8 cellular contexts compared by ENCODE assay signal in genomic region chr1:43549921-43550597, GRCh38. TPM values are rescaled to one million over a fixed set of nuclear protein-coding genes. Genes with fewer than 3 reads are reported as not detected.
A peak's percentile ranks its signal among the peaks of the same experiment; 100 is the strongest.
DNase-seq lines count a peak whose midpoint lies in the region; ATAC-seq and TF ChIP-seq lines count a peak whose summit lies in the region.

No MANE protein-coding gene starts in this region.

- no peak for TF ChIP-seq CTCF in heart left ventricle (IDR thresholded peaks at IDR 0.05)
- no peak for TF ChIP-seq CTCF in right atrium auricular region (IDR thresholded peaks at IDR 0.05)

- intact Hi-C loops in heart left ventricle (cut with DNase I), result no loop called here

- H3K9me3 ChIP-seq in heart left ventricle (no peaks in the 10 kb centered on the region), right atrium auricular region (no peaks in the 10 kb centered on the region), subcutaneous abdominal adipose tissue (ENCODE audit: control insufficient read depth in 5 of 5, low read length in 5 of 5) (no peaks in the 10 kb centered on the region)

- TF ChIP-seq POLR2A in heart left ventricle (IDR thresholded peaks at IDR 0.05), result no peak

- H3K27me3 ChIP-seq in heart left ventricle (no peaks in the 10 kb centered on the region), right atrium auricular region (no peaks in the 10 kb centered on the region), subcutaneous abdominal adipose tissue (ENCODE audit: control insufficient read depth in 5 of 5, insufficient read depth in 4 of 5, low read length in 5 of 5) (no peaks in the 10 kb centered on the region)

- peak overlapping the region in 1 of 5 donors; percentile 35 for H3K9ac ChIP-seq in subcutaneous abdominal adipose tissue (ENCODE audit: low read length in 5 of 5)

- peak in 3 of 4 donors; percentile 29 to 66 (median 42) for ATAC-seq in heart left ventricle
- no peak for ATAC-seq in HG02852 (IDR thresholded peaks at IDR 0.05; ENCODE audit: unreplicated experiment)
- ATAC-seq in HG03045 (IDR thresholded peaks at IDR 0.05; ENCODE audit: unreplicated experiment), result no peak

- H3K36me3 ChIP-seq in heart left ventricle, result no peaks in the 10 kb centered on the region
- no peaks in the 10 kb centered on the region for H3K36me3 ChIP-seq in right atrium auricular region
- peaks cover 0 to 23% (median 11%) of the 10 kb centered on the region in 5 donors for H3K36me3 ChIP-seq in subcutaneous abdominal adipose tissue (ENCODE audit: control insufficient read depth in 5 of 5, insufficient read depth in 5 of 5, low read length in 5 of 5)

- H3K27me3 Mint-ChIP-seq in immature natural killer cell (ENCODE audit: low read depth in 3 of 3), result peaks cover 2 to 11% (median 2%) of the 10 kb centered on the region in 3 donors

- H3K4me1 Mint-ChIP-seq in immature natural killer cell, result peaks cover 2 to 8% of the 10 kb centered on the region in 2 donors

- DNase-seq in heart left ventricle (peak in 3 of 5 donors; percentile 32 to 59 (median 36)), right atrium auricular region (ENCODE audit: low spot score) (no peak), immature natural killer cell (no peak), inferior parietal cortex (ENCODE audit: extremely low spot score) (no peak)
- DNase-seq in activated T-cell treated with anti-CD3 and anti-CD28 coated beads, Interleukin-2, amount 50 U/mL, for 48 hours, result peak; percentile 37 to 54

- H3K27ac ChIP-seq in heart left ventricle (peak overlapping the region in 2 of 12 donors; percentile 5 to 50), right atrium auricular region (no peak overlapping the region), subcutaneous abdominal adipose tissue (ENCODE audit: low read depth, low read length) (peak overlapping the region; percentile 78)

- no peaks in the 10 kb centered on the region for H3K36me3 Mint-ChIP-seq in immature natural killer cell

- peak overlapping the region; percentile 5 to 71 (median 34) for H3K4me3 Mint-ChIP-seq in immature natural killer cell

- H3K4me3 ChIP-seq in heart left ventricle (peak overlapping the region in 11 of 12 donors; percentile 8 to 46 (median 30)), right atrium auricular region (peak overlapping the region in 1 of 2 donors; percentile 40), subcutaneous abdominal adipose tissue (ENCODE audit: low read depth in 1 of 5, low read length in 5 of 5) (peak overlapping the region; percentile 15 to 45 (median 24))

- peak overlapping the region in 1 of 6 donors; percentile 37 for H3K27ac Mint-ChIP-seq in immature natural killer cell

- no peaks in the 10 kb centered on the region for H3K9me3 Mint-ChIP-seq in immature natural killer cell

- WGBS in heart left ventricle, 4 donors, result 28 to 46% (median 34%) methylated on average over 24 to 30 of the region's 30 CpGs

- H3K4me1 ChIP-seq in heart left ventricle (peaks cover 0 to 19% (median 0%) of the 10 kb centered on the region in 12 donors), right atrium auricular region (peaks cover 0 to 29% of the 10 kb centered on the region in 2 donors), subcutaneous abdominal adipose tissue (ENCODE audit: control insufficient read depth in 5 of 5, insufficient read depth in 5 of 5, low read length in 5 of 5) (peaks cover 13 to 87% (median 78%) of the 10 kb centered on the region in 5 donors)

RNA-seq across cellular contexts. Expression of gene PTPRF, which starts 19.4 kb away (rescaled TPM):
- total RNA-seq in heart left ventricle, result 10 to 100 TPM in 1 of 9 donors, 1 to 10 TPM in 8; 2.1 to 74.1 (median 6.3) TPM
- 1 to 10 TPM in 1 of 2 donors, under 1 TPM in 1; 0.91 to 4.0 TPM for polyA plus RNA-seq in heart left ventricle
- 10 to 100 TPM in 1 of 2 donors, 1 to 10 TPM in 1; 7.4 to 27.7 TPM for total RNA-seq in right atrium auricular region
- polyA plus RNA-seq in immature natural killer cell, result not detected

Comparison
In these comparisons a context has a peak if more than half of its experiments do, and no peak if none do; other contexts are left out.
1. DNase-seq: peak in heart left ventricle (3 of 5) and activated T-cell treated with anti-CD3 and anti-CD28 coated beads, Interleukin-2, amount 50 U/mL, for 48 hours (2 of 2); none in right atrium auricular region (single experiment), immature natural killer cell (0 of 3) and inferior parietal cortex (single experiment).
2. ATAC-seq: peak in heart left ventricle (3 of 4); none in HG02852 (single experiment) and HG03045 (single experiment).